ENCODE assay signal across 14 cellular contexts in genomic region chr21:25925936-25926335, GRCh38.
DNase-seq lines count a peak whose midpoint lies in the region; ATAC-seq lines count a peak whose summit lies in the region.
"Had no signal": no experiment of that assay in that cellular context is flagged by ENCODE, and none has a peak within 500 bp of the region (broad histone marks: within the 10 kb centered on the region; RNA-seq: fewer than 3 reads in every experiment).

No MANE protein-coding gene starts in this region.

- H3K9me3 Mint-ChIP-seq in activated naive CD4-positive, alpha-beta T cell treated with anti-CD3 and anti-CD28 coated beads for 36 hours, result no peaks in the 10 kb centered on the region
- H3K9me3 Mint-ChIP-seq: natural killer cell, type B pancreatic cell had no signal

- peaks cover 11% of the 10 kb centered on the region for H3K36me3 Mint-ChIP-seq in activated naive CD4-positive, alpha-beta T cell treated with anti-CD3 and anti-CD28 coated beads for 36 hours (ENCODE audit: low read depth)
- H3K36me3 Mint-ChIP-seq: natural killer cell had no signal

- CTCF ChIA-PET in activated naive CD4-positive, alpha-beta T cell treated with anti-CD3 and anti-CD28 coated beads for 36 hours (lab: Charles Lee), result no interaction called here

- DNase-seq in EH (ENCODE audit: low read depth), result peak; percentile 34
- no peak for DNase-seq in left ventricle myocardium superior
- DNase-seq in sciatic nerve (ENCODE audit: low spot score), result no peak
- no peak for DNase-seq in posterior vena cava (ENCODE audit: low spot score)
- DNase-seq in activated naive CD4-positive, alpha-beta T cell treated with anti-CD3 and anti-CD28 coated beads for 36 hours, result no peak
- DNase-seq: hippocampal formation; natural killer cell; NCI-H1092 treated with DMSO at 0.1 percent for 48 hours; stimulated activated CD4-positive, alpha-beta T cell treated with anti-CD3 and anti-CD28 coated beads, Interleukin-4, amount 100 ng/mL, for 4 hours had no signal

- no peak overlapping the region for H3K4me3 Mint-ChIP-seq in activated naive CD4-positive, alpha-beta T cell treated with anti-CD3 and anti-CD28 coated beads for 36 hours
- H3K4me3 Mint-ChIP-seq: B cell, natural killer cell, type B pancreatic cell had no signal

- ATAC-seq in left ventricle myocardium superior (peak; percentile 82), sciatic nerve (peak; percentile 73), HG02840 (IDR thresholded peaks at IDR 0.05; ENCODE audit: low FRiP score, unreplicated experiment) (no peak), GM19463 (IDR thresholded peaks at IDR 0.05; ENCODE audit: unreplicated experiment) (no peak)
- ATAC-seq: natural killer cell had no signal

- no peak overlapping the region for H3K27ac Mint-ChIP-seq in activated naive CD4-positive, alpha-beta T cell treated with anti-CD3 and anti-CD28 coated beads for 36 hours
- H3K27ac Mint-ChIP-seq: natural killer cell, type B pancreatic cell had no signal

- no peaks in the 10 kb centered on the region for H3K27me3 Mint-ChIP-seq in activated naive CD4-positive, alpha-beta T cell treated with anti-CD3 and anti-CD28 coated beads for 36 hours (ENCODE audit: low read depth)
- H3K27me3 Mint-ChIP-seq: B cell, type B pancreatic cell had no signal

- peak overlapping the region; percentile 91 for H3K27ac ChIP-seq in angular gyrus (ENCODE audit: low read depth, low read length)

- no peaks in the 10 kb centered on the region for H3K4me1 Mint-ChIP-seq in activated naive CD4-positive, alpha-beta T cell treated with anti-CD3 and anti-CD28 coated beads for 36 hours (ENCODE audit: low read depth)
- H3K4me1 Mint-ChIP-seq: B cell, natural killer cell had no signal

- intact Hi-C loops in left ventricle myocardium superior (cut with micrococcal nuclease), result no loop called here
- intact Hi-C loops in sciatic nerve (cut with DNase I), result no loop called here
- intact Hi-C loops in posterior vena cava (cut with DNase I), result no loop called here
- intact Hi-C loops in activated naive CD4-positive, alpha-beta T cell treated with anti-CD3 and anti-CD28 coated beads for 36 hours (cut with micrococcal nuclease), result no loop called here

Comparison
In these comparisons a context has a peak if more than half of its experiments do, and no peak if none do; other contexts are left out.
1. ATAC-seq: peak in left ventricle myocardium superior (single experiment) and sciatic nerve (single experiment); none in HG02840 (single experiment) and GM19463 (single experiment).